13 cellular contexts compared by ENCODE assay signal in the genomic region with DNA sequence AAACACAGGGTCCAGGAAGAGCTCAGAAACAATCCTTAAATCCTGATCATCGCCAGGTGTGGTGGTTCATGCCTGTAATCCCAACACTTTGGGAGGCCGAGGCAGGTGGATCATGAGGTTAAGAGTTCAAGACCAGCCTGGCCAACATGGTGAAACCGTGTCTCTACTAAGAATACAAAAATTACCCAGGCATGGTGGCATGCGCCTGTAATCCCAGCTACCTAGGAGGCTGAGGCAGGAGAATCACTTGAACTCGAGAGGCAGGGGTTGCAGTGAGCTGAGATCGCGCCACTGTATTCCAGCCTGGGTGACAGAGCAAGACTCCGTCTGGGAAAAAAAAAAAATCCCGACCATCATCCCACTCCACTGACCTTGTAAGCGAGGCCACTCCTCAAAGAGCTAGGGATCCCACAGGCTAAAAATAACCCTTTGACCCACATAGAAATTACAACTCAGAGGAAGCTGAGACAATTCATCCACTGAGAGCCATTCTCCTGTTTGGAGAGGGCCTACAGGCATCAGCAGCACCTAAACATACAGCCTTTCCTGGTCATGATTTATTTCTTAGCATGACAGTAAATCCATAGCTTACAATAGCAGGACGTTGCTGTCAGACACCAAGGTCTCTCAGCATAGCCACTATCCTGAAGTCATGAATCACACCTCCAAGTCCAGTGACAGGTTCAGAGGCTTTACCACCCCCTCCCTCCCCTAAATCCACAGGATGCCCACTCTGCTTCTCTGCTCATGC.
DNase-seq lines count a peak whose midpoint lies in the region; ATAC-seq and TF ChIP-seq lines count a peak whose summit lies in the region.
"Had no signal": no experiment of that assay in that cellular context is flagged by ENCODE, and none has a peak within 500 bp of the region (broad histone marks: within the 10 kb centered on the region; RNA-seq: fewer than 3 reads in every experiment).

No MANE protein-coding gene starts in this region.

- H3K27me3 Mint-ChIP-seq in CD4-positive, alpha-beta memory T cell, result no peaks in the 10 kb centered on the region
- H3K27me3 Mint-ChIP-seq in osteocyte (ENCODE audit: unreplicated experiment), result no peaks in the 10 kb centered on the region
- H3K27me3 Mint-ChIP-seq: activated CD8-positive, alpha-beta T cell treated with anti-CD3 and anti-CD28 coated beads for 36 hours had no signal

- H3K9me3 ChIP-seq in CD4-positive, alpha-beta memory T cell (ENCODE audit: control insufficient read depth in 1 of 2, low read length in 2 of 2), result no peaks in the 10 kb centered on the region
- no peaks in the 10 kb centered on the region for H3K9me3 ChIP-seq in heart right ventricle

- no peak for TF ChIP-seq CTCF in heart right ventricle (IDR thresholded peaks at IDR 0.05)
- TF ChIP-seq CTCF in osteocyte (IDR thresholded peaks at IDR 0.05), result no peak

- no peak for DNase-seq in CD4-positive, alpha-beta memory T cell
- DNase-seq in NCI-H82 treated with DMSO at 0.1 percent for 48 hours (lab: John Stamatoyannopoulos, UW; ENCODE audit: unreplicated experiment), result peak; percentile 13
- no peak for DNase-seq in heart right ventricle
- no peak for DNase-seq in osteocyte (ENCODE audit: extremely low spot score, unreplicated experiment)
- DNase-seq in medulla oblongata (ENCODE audit: extremely low spot score), result no peak
- no peak for DNase-seq in head of caudate nucleus
- DNase-seq: activated CD8-positive, alpha-beta T cell treated with anti-CD3 and anti-CD28 coated beads for 36 hours; activated gamma-delta T cell treated with Interleukin-2 at 50 U/mL for 16 hours; effector memory CD4-positive, alpha-beta T cell; NCI-H69; stimulated activated CD4-positive, alpha-beta T cell treated with anti-CD3 and anti-CD28 coated beads, Interleukin-12 subunit alpha, Interleukin-12 subunit beta, amount 100 ng/mL, for 4 hours had no signal

- peaks cover 0 to 3% of the 10 kb centered on the region in 2 donors for H3K36me3 Mint-ChIP-seq in CD4-positive, alpha-beta memory T cell
- H3K36me3 Mint-ChIP-seq in osteocyte (ENCODE audit: unreplicated experiment), result no peaks in the 10 kb centered on the region

- H3K4me3 Mint-ChIP-seq in CD4-positive, alpha-beta memory T cell, result no peak overlapping the region
- H3K4me3 Mint-ChIP-seq in osteocyte (ENCODE audit: unreplicated experiment), result no peak overlapping the region
- H3K4me3 Mint-ChIP-seq: activated CD8-positive, alpha-beta T cell treated with anti-CD3 and anti-CD28 coated beads for 36 hours had no signal

- peaks cover 15% of the 10 kb centered on the region for H3K4me1 ChIP-seq in CD4-positive, alpha-beta memory T cell (ENCODE audit: insufficient read depth, low read length)
- peaks cover 0 to 61% (median 49%) of the 10 kb centered on the region in 9 donors for H3K4me1 ChIP-seq in heart right ventricle

- CTCF ChIA-PET in CD4-positive, alpha-beta memory T cell (lab: Charles Lee; ENCODE audit: partially characterized antibody), result interaction anchor here (1.3 kb wide), 1 partner anchor 11 kb away, joined by 3 read pairs; no protein-coding TSS in a partner anchor

- ATAC-seq in heart right ventricle, result peak in 7 of 8 donors; percentile 23 to 75 (median 56)
- ATAC-seq in HG02884 (IDR thresholded peaks at IDR 0.05; ENCODE audit: unreplicated experiment), result no peak
- no peak for ATAC-seq in GM18517 (IDR thresholded peaks at IDR 0.05; ENCODE audit: unreplicated experiment)

- H3K27ac ChIP-seq in CD4-positive, alpha-beta memory T cell (ENCODE audit: low read depth, low read length), result no peak overlapping the region
- peak overlapping the region in 4 of 10 donors; percentile 19 to 49 (median 38) for H3K27ac ChIP-seq in heart right ventricle

- no peaks in the 10 kb centered on the region for H3K36me3 ChIP-seq in CD4-positive, alpha-beta memory T cell (ENCODE audit: insufficient read depth, low read length)
- no peaks in the 10 kb centered on the region for H3K36me3 ChIP-seq in heart right ventricle

- H3K9me3 Mint-ChIP-seq in CD4-positive, alpha-beta memory T cell, result peaks cover 0 to 9% (median 0%) of the 10 kb centered on the region in 8 donors
- no peaks in the 10 kb centered on the region for H3K9me3 Mint-ChIP-seq in osteocyte (ENCODE audit: unreplicated experiment)
- H3K9me3 Mint-ChIP-seq: activated CD8-positive, alpha-beta T cell treated with anti-CD3 and anti-CD28 coated beads for 36 hours had no signal

- POLR2A ChIA-PET in CD4-positive, alpha-beta memory T cell (lab: Charles Lee; ENCODE audit: partially characterized antibody), result interaction anchor here (1.2 kb wide), 1 partner anchor 67 kb away, joined by 3 read pairs; the partner anchor contains the start of gene TGFBR3

- 63 to 67% methylated on average over 11 of the region's 11 CpGs for WGBS in heart right ventricle, 2 donors

- intact Hi-C loops in CD4-positive, alpha-beta memory T cell (cut with micrococcal nuclease), result no loop called here
- intact Hi-C loops in heart right ventricle (cut with DNase I), result loop anchor here in 1 of 10 donors (10.0 kb wide), 1 partner anchor 66 kb away; the partner anchor contains the start of gene TGFBR3
- intact Hi-C loops in head of caudate nucleus (cut with DNase I), result no loop called here

- peak overlapping the region in 4 of 7 donors; percentile 14 to 72 (median 16) for H3K27ac Mint-ChIP-seq in CD4-positive, alpha-beta memory T cell
- peak overlapping the region; percentile 76 for H3K27ac Mint-ChIP-seq in osteocyte (ENCODE audit: unreplicated experiment)
- H3K27ac Mint-ChIP-seq: activated CD8-positive, alpha-beta T cell treated with anti-CD3 and anti-CD28 coated beads for 36 hours had no signal

- peaks cover 22 to 58% (median 42%) of the 10 kb centered on the region in 4 donors for H3K4me1 Mint-ChIP-seq in CD4-positive, alpha-beta memory T cell
- peaks cover 43% of the 10 kb centered on the region for H3K4me1 Mint-ChIP-seq in osteocyte (ENCODE audit: unreplicated experiment)

- no peaks in the 10 kb centered on the region for H3K27me3 ChIP-seq in CD4-positive, alpha-beta memory T cell (ENCODE audit: insufficient read depth, low read length)
- no peaks in the 10 kb centered on the region for H3K27me3 ChIP-seq in heart right ventricle

- H3K4me3 ChIP-seq in CD4-positive, alpha-beta memory T cell (ENCODE audit: low read length in 2 of 2), result no peak overlapping the region
- no peak overlapping the region for H3K4me3 ChIP-seq in heart right ventricle

Comparison
In these comparisons a context has a peak if more than half of its experiments do, and no peak if none do; other contexts are left out.
1. ATAC-seq: peak in heart right ventricle (7 of 8); none in HG02884 (single experiment) and GM18517 (single experiment).